ENCODE assay signal across 8 cellular contexts in genomic region chr4:83320548-83320947, GRCh38. TPM values are rescaled to one million over a fixed set of nuclear protein-coding genes. Genes with fewer than 3 reads are reported as not detected.
DNase-seq lines count a peak whose midpoint lies in the region; ATAC-seq and TF ChIP-seq lines count a peak whose summit lies in the region.

No MANE protein-coding gene starts in this region.

- CTCF ChIA-PET in activated CD4-positive, alpha-beta memory T cell treated with anti-CD3 and anti-CD28 coated beads, Interleukin-2, amount 10 ng/mL, durations not matched to agents 7 days and 5 days (lab: Charles Lee) = no interaction called here

- TF ChIP-seq CTCF in thyroid gland (IDR thresholded peaks at IDR 0.05) = no peak
- TF ChIP-seq CTCF in neural progenitor cell (IDR thresholded peaks at IDR 0.05) = no peak

- H3K4me3 ChIP-seq in right cardiac atrium (ENCODE audit: low read length) = no peak overlapping the region
- no peak overlapping the region for H3K4me3 ChIP-seq in thyroid gland (replicated peaks in 1 of 3)
- no peak overlapping the region for H3K4me3 ChIP-seq in neural progenitor cell

- intact Hi-C loops in right cardiac atrium (cut with DNase I) = no loop called here
- intact Hi-C loops in thyroid gland (cut with DNase I) = no loop called here

- H3K9me3 ChIP-seq in right cardiac atrium (ENCODE audit: control insufficient read depth, low read length) = no peaks in the 10 kb centered on the region
- no peaks in the 10 kb centered on the region for H3K9me3 ChIP-seq in thyroid gland
- no peaks in the 10 kb centered on the region for H3K9me3 ChIP-seq in neural progenitor cell (ENCODE audit: low read depth)

- ATAC-seq in right cardiac atrium = peak; percentile 75 to 76

- no peaks in the 10 kb centered on the region for H3K27me3 Mint-ChIP-seq in activated CD4-positive, alpha-beta memory T cell treated with anti-CD3 and anti-CD28 coated beads, Interleukin-2, amount 10 ng/mL, durations not matched to agents 7 days and 5 days
- peaks cover 5% of the 10 kb centered on the region for H3K27me3 Mint-ChIP-seq in neural progenitor cell (ENCODE audit: insufficient read depth, low read depth)

- no peaks in the 10 kb centered on the region for H3K27me3 ChIP-seq in right cardiac atrium (ENCODE audit: control insufficient read depth, insufficient read depth)
- no peaks in the 10 kb centered on the region for H3K27me3 ChIP-seq in thyroid gland
- no peaks in the 10 kb centered on the region for H3K27me3 ChIP-seq in neural progenitor cell

- H3K4me1 ChIP-seq in right cardiac atrium (ENCODE audit: control insufficient read depth, insufficient read depth, low read length) (no peaks in the 10 kb centered on the region), thyroid gland (no peaks in the 10 kb centered on the region), neural progenitor cell (no peaks in the 10 kb centered on the region)

- no peaks in the 10 kb centered on the region for H3F3A ChIP-seq in neural progenitor cell (ENCODE audit: low read depth)

- no peak overlapping the region for H3K27ac Mint-ChIP-seq in activated CD4-positive, alpha-beta memory T cell treated with anti-CD3 and anti-CD28 coated beads, Interleukin-2, amount 10 ng/mL, durations not matched to agents 7 days and 5 days
- no peak overlapping the region for H3K27ac Mint-ChIP-seq in neural progenitor cell

- H3K36me3 ChIP-seq in thyroid gland (no peaks in the 10 kb centered on the region), neural progenitor cell (no peaks in the 10 kb centered on the region)

- H3K4me2 ChIP-seq in neural progenitor cell = no peak overlapping the region

- no peak overlapping the region for H3K9ac ChIP-seq in neural progenitor cell

- peak; percentile 22 for DNase-seq in activated T-cell treated with anti-CD3 and anti-CD28 coated beads for 48 hours (ENCODE audit: low read depth)
- no peak for DNase-seq in activated T-cell treated with anti-CD3 and anti-CD28 coated beads for 4 hours
- DNase-seq in activated CD4-positive, alpha-beta memory T cell treated with anti-CD3 and anti-CD28 coated beads, Interleukin-2, amount 10 ng/mL, durations not matched to agents 7 days and 5 days = peak; percentile 29
- DNase-seq in right cardiac atrium = peak; percentile 56 to 85 (median 81)
- DNase-seq in thyroid gland = peak; percentile 28 to 34
- no peak for DNase-seq in retina
- no peak for DNase-seq in neural progenitor cell (ENCODE audit: low spot score)
- no peak for DNase-seq in NCI-H82 treated with DMSO at 0.1 percent for 48 hours (lab: John Stamatoyannopoulos, UW; ENCODE audit: unreplicated experiment)

- peaks cover 66% of the 10 kb centered on the region for H3K36me3 Mint-ChIP-seq in activated CD4-positive, alpha-beta memory T cell treated with anti-CD3 and anti-CD28 coated beads, Interleukin-2, amount 10 ng/mL, durations not matched to agents 7 days and 5 days (ENCODE audit: low read depth)
- H3K36me3 Mint-ChIP-seq in neural progenitor cell = no peaks in the 10 kb centered on the region

- 42% methylated on average over 5 of the region's 5 CpGs for WGBS in right cardiac atrium
- 58 to 68% methylated on average over 5 of the region's 5 CpGs for WGBS in thyroid gland, 2 donors

- H3K9me3 Mint-ChIP-seq in activated CD4-positive, alpha-beta memory T cell treated with anti-CD3 and anti-CD28 coated beads, Interleukin-2, amount 10 ng/mL, durations not matched to agents 7 days and 5 days = no peaks in the 10 kb centered on the region
- H3K9me3 Mint-ChIP-seq in neural progenitor cell = no peaks in the 10 kb centered on the region

- H3K4me3 Mint-ChIP-seq in activated CD4-positive, alpha-beta memory T cell treated with anti-CD3 and anti-CD28 coated beads, Interleukin-2, amount 10 ng/mL, durations not matched to agents 7 days and 5 days = no peak overlapping the region
- H3K4me3 Mint-ChIP-seq in neural progenitor cell = no peak overlapping the region

- H2AFZ ChIP-seq in neural progenitor cell (replicated peaks) = no peak overlapping the region

- no peak overlapping the region for H3K27ac ChIP-seq in right cardiac atrium (ENCODE audit: low read length)
- H3K27ac ChIP-seq in thyroid gland = no peak overlapping the region
- H3K27ac ChIP-seq in neural progenitor cell = no peak overlapping the region

- H3K4me1 Mint-ChIP-seq in activated CD4-positive, alpha-beta memory T cell treated with anti-CD3 and anti-CD28 coated beads, Interleukin-2, amount 10 ng/mL, durations not matched to agents 7 days and 5 days = peaks cover 17% of the 10 kb centered on the region
- no peaks in the 10 kb centered on the region for H3K4me1 Mint-ChIP-seq in neural progenitor cell

- POLR2A ChIA-PET in activated CD4-positive, alpha-beta memory T cell treated with anti-CD3 and anti-CD28 coated beads, Interleukin-2, amount 10 ng/mL, durations not matched to agents 7 days and 5 days (lab: Charles Lee) = interaction anchor here (0.8 to 1.0 kb wide), 2 partner anchors 14 to 135 kb away, joined by 4 read pairs; partner anchors contain the start of genes HELQ, HPSE and MRPS18C

- no peaks in the 10 kb centered on the region for H3K79me2 ChIP-seq in neural progenitor cell (ENCODE audit: low read depth)

- no peak for TF ChIP-seq POLR2A in thyroid gland (IDR thresholded peaks at IDR 0.05)

- H4K20me1 ChIP-seq in neural progenitor cell (ENCODE audit: low read depth) = no peaks in the 10 kb centered on the region

RNA-seq across cellular contexts. Expression of gene HPSE, which starts 14.1 kb away (rescaled TPM):
- 10 to 100 TPM; 30.4 to 32.7 TPM for total RNA-seq in activated CD4-positive, alpha-beta memory T cell treated with anti-CD3 and anti-CD28 coated beads, Interleukin-2, amount 10 ng/mL, durations not matched to agents 7 days and 5 days
- total RNA-seq in right cardiac atrium (1 to 10 TPM; 1.2 to 2.3 (median 1.8) TPM), thyroid gland (1 to 10 TPM in 3 of 4 donors, under 1 TPM in 1; 0.63 to 3.1 (median 1.3) TPM), neural progenitor cell (ENCODE audit: low replicate concordance) (0.28 and 0.73 TPM in 2 replicates)
- polyA plus RNA-seq in right cardiac atrium = 0.50 TPM

RNA-seq across cellular contexts. Expression of gene COQ2, which starts 36.0 kb away (rescaled TPM):
- total RNA-seq in activated CD4-positive, alpha-beta memory T cell treated with anti-CD3 and anti-CD28 coated beads, Interleukin-2, amount 10 ng/mL, durations not matched to agents 7 days and 5 days = 10 to 100 TPM; 20.3 to 20.7 TPM
- 10 to 100 TPM; 12.1 to 15.9 (median 14.4) TPM for total RNA-seq in right cardiac atrium
- polyA plus RNA-seq in right cardiac atrium = 17.5 TPM
- total RNA-seq in thyroid gland = 10 to 100 TPM in 3 of 4 donors, 1 to 10 TPM in 1; 6.0 to 29.1 (median 14.0) TPM
- 23.7 and 32.7 TPM in 2 replicates for total RNA-seq in neural progenitor cell (ENCODE audit: low replicate concordance)

Comparison
In these comparisons a context has a peak if more than half of its experiments do, and no peak if none do; other contexts are left out.
1. DNase-seq: peak in activated T-cell treated with anti-CD3 and anti-CD28 coated beads for 48 hours (single experiment), activated CD4-positive, alpha-beta memory T cell treated with anti-CD3 and anti-CD28 coated beads, Interleukin-2, amount 10 ng/mL, durations not matched to agents 7 days and 5 days (single experiment), right cardiac atrium (3 of 3) and thyroid gland (2 of 2); none in activated T-cell treated with anti-CD3 and anti-CD28 coated beads for 4 hours (single experiment), retina (single experiment), neural progenitor cell (single experiment) and NCI-H82 treated with DMSO at 0.1 percent for 48 hours (single experiment).
2. RNA of gene HPSE, which starts 14.1 kb away (total RNA-seq): 30.4 to 32.7 TPM in activated CD4-positive, alpha-beta memory T cell treated with anti-CD3 and anti-CD28 coated beads, Interleukin-2, amount 10 ng/mL, durations not matched to agents 7 days and 5 days; 1.2 to 2.3 TPM in right cardiac atrium, 0.63 to 3.1 TPM in thyroid gland and 0.28 to 0.73 TPM in neural progenitor cell; every median in the first group is over 4 times any median in the second.